In genomic region chr7:156854654-156855053, GRCh38 we compare ENCODE assay signal across 29 cellular contexts.
"Had no signal": no experiment of that assay in that cellular context is flagged by ENCODE, and none has a peak within 500 bp of the region (broad histone marks: within the 10 kb centered on the region; RNA-seq: fewer than 3 reads in every experiment).

No MANE protein-coding gene starts in this region.

- H3K4me2 ChIP-seq: neural progenitor cell, smooth muscle cell had no signal

- H3K36me3 ChIP-seq: ovary, suprapubic skin, thoracic aorta, thyroid gland, upper lobe of right lung, uterus had no signal

- H3K9me3 ChIP-seq: ovary, thyroid gland, uterus had no signal

- DNase-seq: naive thymus-derived CD4-positive, alpha-beta T cell; natural killer cell; occipital lobe; ovary; posterior cingulate gyrus; psoas muscle; right cardiac atrium; spleen; stimulated activated CD4-positive, alpha-beta T cell treated with anti-CD3 and anti-CD28 coated beads, Interleukin-12 subunit alpha, Interleukin-12 subunit beta, amount 100 ng/mL, for 4 hours; stimulated activated CD4-positive, alpha-beta T cell treated with anti-CD3 and anti-CD28 coated beads, Interleukin-1b, Interleukin-23, amount 100 ng/mL, for 48 hours; stimulated activated CD4-positive, alpha-beta T cell treated with anti-CD3 and anti-CD28 coated beads, Interleukin-4, amount 100 ng/mL, for 1 hour; stimulated activated CD4-positive, alpha-beta T cell treated with anti-CD3 and anti-CD28 coated beads, Interleukin-4, amount 100 ng/mL, for 4 hours; stimulated activated CD8-positive, alpha-beta memory T cell treated with anti-CD3 and anti-CD28 coated beads, Interleukin-4, amount 100 ng/mL, for 48 hours; stimulated activated naive CD4-positive, alpha-beta T cell; stimulated activated naive CD8-positive, alpha-beta T cell treated with anti-CD3 and anti-CD28 coated beads, Interleukin-15, amount 100 ng/mL, for 72 hours; stimulated activated naive CD8-positive, alpha-beta T cell treated with anti-CD3 and anti-CD28 coated beads, Interleukin-15, Interleukin-2, amounts not matched to agents 100 U/mL and 50 U/mL, for 24 hours; substantia nigra; thyroid gland; upper lobe of right lung; uterus had no signal

- H3K27me3 ChIP-seq: neural progenitor cell, ovary, spleen, suprapubic skin, thyroid gland, tibial nerve, upper lobe of right lung, uterus had no signal

- ATAC-seq: naive thymus-derived CD4-positive, alpha-beta T cell; natural killer cell; psoas muscle; right cardiac atrium; sciatic nerve; stimulated activated memory B cell treated with anti-CD40 and anti-IgM and Interleukin-4, amounts not matched to agents 10 μg/mL and 1 μg/mL and 100 μg/mL, for 72 hours; stimulated activated naive CD8-positive, alpha-beta T cell treated with anti-CD3 and anti-CD28 coated beads, Interleukin-15, amount 100 ng/mL, for 72 hours; stimulated activated naive CD8-positive, alpha-beta T cell treated with anti-CD3 and anti-CD28 coated beads, Interleukin-15, Interleukin-2, amounts not matched to agents 100 U/mL and 50 U/mL, for 24 hours; upper lobe of right lung had no signal

- H2AFZ ChIP-seq: neural progenitor cell, parathyroid adenoma had no signal

- H3K27ac ChIP-seq: neural progenitor cell, ovary, parathyroid adenoma, psoas muscle, skin epidermis, spleen, suprapubic skin, thoracic aorta, thyroid gland, tibial nerve, upper lobe of right lung, uterus had no signal

- H3K9ac ChIP-seq: neural progenitor cell, parathyroid adenoma had no signal

- H3K4me3 ChIP-seq: neural progenitor cell, ovary, psoas muscle, skin epidermis, smooth muscle cell, spleen, suprapubic skin, thoracic aorta, thyroid gland, tibial nerve, upper lobe of right lung, uterus had no signal

- H3K4me1 ChIP-seq: neural progenitor cell, parathyroid adenoma, psoas muscle, spleen, suprapubic skin, thyroid gland, tibial nerve, upper lobe of right lung, uterus had no signal
